ENCODE assay signal across 15 cellular contexts in the genomic region with DNA sequence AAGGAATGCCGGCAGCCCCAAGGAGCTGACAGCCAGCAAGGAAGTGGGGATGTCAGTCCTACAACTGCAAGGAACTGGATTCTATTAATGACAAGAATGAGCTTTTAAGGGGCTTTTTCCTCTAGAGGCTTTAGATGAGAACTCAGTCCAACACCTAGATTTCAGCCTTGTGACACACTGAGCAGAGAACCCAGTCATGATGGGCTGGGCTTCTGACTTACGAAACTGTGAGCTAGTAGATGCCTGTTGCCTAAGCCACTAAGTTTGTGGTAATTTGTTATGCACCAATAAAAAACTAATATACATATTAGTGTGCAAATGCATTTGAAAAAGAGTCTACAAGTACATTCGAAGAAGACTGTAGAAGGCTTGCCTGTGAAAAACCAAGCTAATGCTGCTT.
DNase-seq lines count a peak whose midpoint lies in the region; ATAC-seq, FAIRE-seq and TF ChIP-seq lines count a peak whose summit lies in the region.
"Had no signal": no experiment of that assay in that cellular context is flagged by ENCODE, and none has a peak within 500 bp of the region (broad histone marks: within the 10 kb centered on the region; RNA-seq: fewer than 3 reads in every experiment).

No MANE protein-coding gene starts in this region.

- dilution Hi-C loops in endothelial cell of umbilical vein (cut with MboI; ENCODE audit: extremely low pct_ligation_motif_present, low sequenced_read_pairs) = no loop called here

- H3K36me3 ChIP-seq in DND-41 (ENCODE audit: insufficient read depth, low read length) (peaks cover 6% of the 10 kb centered on the region; the same call in 1 of the 2 replicates), endothelial cell of umbilical vein (ENCODE audit: control insufficient read depth in 2 of 2, extremely low read depth in 1 of 2, insufficient read depth in 2 of 2, low read length in 2 of 2) (no peaks in the 10 kb centered on the region), osteoblast (ENCODE audit: insufficient read depth, low read length) (no peaks in the 10 kb centered on the region)
- H3K36me3 ChIP-seq: thoracic aorta had no signal

- no peaks in the 10 kb centered on the region for H3K27me3 ChIP-seq in DND-41 (ENCODE audit: insufficient read depth, low read length, poor library complexity)
- no peaks in the 10 kb centered on the region for H3K27me3 ChIP-seq in endothelial cell of umbilical vein (ENCODE audit: control insufficient read depth in 2 of 2, insufficient read depth in 2 of 2, low read length in 2 of 2)
- H3K27me3 ChIP-seq in osteoblast (ENCODE audit: insufficient read depth, low read length) = no peaks in the 10 kb centered on the region

- ATAC-seq in DND-41 (ENCODE audit: insufficient read depth, low read depth) = no peak

- no peak for TF ChIP-seq POLR2A in endothelial cell of umbilical vein (IDR thresholded peaks at IDR 0.05; ENCODE audit: low read depth, low read length)

- peak; percentile 43 for FAIRE-seq in endothelial cell of umbilical vein (lab: Jason Lieb, UNC)
- no peak for FAIRE-seq in frontal cortex (lab: Jason Lieb, UNC)

- H3K4me3 ChIP-seq in DND-41 (ENCODE audit: low read depth in 1 of 2, low read length in 2 of 2) = no peak overlapping the region
- no peak overlapping the region for H3K4me3 ChIP-seq in endothelial cell of umbilical vein (replicated peaks in 1 of 3; ENCODE audit: insufficient read depth in 1 of 3, low read depth in 1 of 3, low read length in 3 of 3)
- H3K4me3 ChIP-seq in osteoblast (ENCODE audit: insufficient read depth, low read length) = no peak overlapping the region
- H3K4me3 ChIP-seq: thoracic aorta had no signal

- DNase-seq in DND-41 = no peak
- DNase-seq in NOMO-1 treated with DMSO at 0.1 percent for 48 hours (lab: John Stamatoyannopoulos, UW; ENCODE audit: unreplicated experiment) = peak; percentile 75
- no peak for DNase-seq in endothelial cell of umbilical vein (ENCODE audit: low read depth, low spot score)
- DNase-seq in osteoblast (ENCODE audit: insufficient read length, low spot score, missing footprints) = no peak
- DNase-seq in kidney glomerular epithelial cell (lab: John Stamatoyannopoulos, UW) = no peak
- no peak for DNase-seq in D341Med (ENCODE audit: low spot score)
- DNase-seq in NCI-H226 = no peak
- DNase-seq in frontal cortex (ENCODE audit: low spot score in 2 of 2) = no peak
- DNase-seq: activated CD4-positive, alpha-beta memory T cell treated with anti-CD3 and anti-CD28 coated beads, Interleukin-2, amount 10 ng/mL, durations not matched to agents 7 days and 5 days; anterior cingulate cortex; CD4-positive, CD25-positive, alpha-beta regulatory T cell; glutamatergic neuron; islet precursor cell; NCI-H510A had no signal

- H3K9me1 ChIP-seq in endothelial cell of umbilical vein (replicated peaks; ENCODE audit: control insufficient read depth, extremely low read depth, insufficient read depth, low read length) = no peaks in the 10 kb centered on the region

- H4K20me1 ChIP-seq in DND-41 (ENCODE audit: insufficient read depth, low read length) (no peaks in the 10 kb centered on the region), endothelial cell of umbilical vein (replicated peaks; ENCODE audit: control insufficient read depth, extremely low read depth, insufficient read depth, low read length) (no peaks in the 10 kb centered on the region), osteoblast (ENCODE audit: insufficient read depth, low read length) (no peaks in the 10 kb centered on the region)

- POLR2A ChIA-PET in endothelial cell of umbilical vein (lab: Charles Lee) = no interaction called here

- H3K4me1 ChIP-seq in DND-41 (ENCODE audit: insufficient read depth, low read length) (peaks cover 14% of the 10 kb centered on the region), endothelial cell of umbilical vein (ENCODE audit: control insufficient read depth, extremely low read depth, insufficient read depth, low read length) (peaks cover 10% of the 10 kb centered on the region), osteoblast (ENCODE audit: insufficient read depth, low read length) (peaks cover 15% of the 10 kb centered on the region)

- H3K9ac ChIP-seq in DND-41 (ENCODE audit: low read depth, low read length) (no peak overlapping the region), endothelial cell of umbilical vein (replicated peaks; ENCODE audit: extremely low read depth, insufficient read depth, low read length) (no peak overlapping the region)

- intact Hi-C loops in endothelial cell of umbilical vein (cut with micrococcal nuclease) = no loop called here

- no peak overlapping the region for H2AFZ ChIP-seq in DND-41 (ENCODE audit: low read depth, low read length)
- H2AFZ ChIP-seq in endothelial cell of umbilical vein (ENCODE audit: low read depth, low read length) = no peak overlapping the region
- H2AFZ ChIP-seq in osteoblast (ENCODE audit: low read length) = no peak overlapping the region

- BruUV-seq in endothelial cell of umbilical vein (replicated peaks; lab: Mats Ljungman, UMichigan) = no TSS peak

- H3K27ac ChIP-seq in DND-41 (ENCODE audit: low read length) (peak overlapping the region; percentile 2; the same call in 1 of the 2 replicates), endothelial cell of umbilical vein (ENCODE audit: insufficient read depth, low read depth, low read length) (no peak overlapping the region), osteoblast (ENCODE audit: low read depth, low read length) (peak overlapping the region; percentile 51)
- H3K27ac ChIP-seq: thoracic aorta had no signal

- CTCF ChIA-PET in endothelial cell of umbilical vein (lab: Charles Lee) = interaction anchor here (0.7 to 0.9 kb wide), 2 partner anchors 28 to 31 kb away, joined by 3 read pairs; no protein-coding TSS in a partner anchor

- H3K4me2 ChIP-seq in DND-41 (ENCODE audit: insufficient read depth, low read length) = no peak overlapping the region
- no peak overlapping the region for H3K4me2 ChIP-seq in endothelial cell of umbilical vein (ENCODE audit: insufficient read depth, low read length)
- no peak overlapping the region for H3K4me2 ChIP-seq in osteoblast (ENCODE audit: insufficient read depth, low read length)

- H3K79me2 ChIP-seq in DND-41 (ENCODE audit: insufficient read depth, low read length) (peaks cover 16% of the 10 kb centered on the region), endothelial cell of umbilical vein (ENCODE audit: control insufficient read depth, insufficient read depth, low read length) (no peaks in the 10 kb centered on the region), osteoblast (ENCODE audit: insufficient read depth, low read length) (no peaks in the 10 kb centered on the region)

- H3K9me3 ChIP-seq in DND-41 (ENCODE audit: insufficient read depth, low read length, severe bottlenecking) = no peaks in the 10 kb centered on the region
- no peaks in the 10 kb centered on the region for H3K9me3 ChIP-seq in endothelial cell of umbilical vein (replicated peaks; ENCODE audit: control insufficient read depth, insufficient read depth, low read length)
- H3K9me3 ChIP-seq in osteoblast (ENCODE audit: low read depth, low read length) = no peaks in the 10 kb centered on the region
- H3K9me3 ChIP-seq: thoracic aorta had no signal

- TF ChIP-seq CTCF in DND-41 (IDR thresholded peaks at IDR 0.05; ENCODE audit: borderline replicate concordance, extremely low read depth, low read length, poor library complexity, severe bottlenecking) (no peak), endothelial cell of umbilical vein (IDR thresholded peaks at IDR 0.05; ENCODE audit: extremely low read depth in 1 of 2, insufficient read depth in 1 of 2, low read depth in 1 of 2, low read length in 2 of 2) (no peak), osteoblast (IDR thresholded peaks at IDR 0.05; ENCODE audit: extremely low read depth, low read depth, low read length) (no peak)

TF ChIP-seq in endothelial cell of umbilical vein, 7 proteins besides CTCF, POLR2A, EP300 and RAD21:
- TF ChIP-seq EZH2 (IDR thresholded peaks at IDR 0.05; ENCODE audit: borderline replicate concordance, low read depth, low read length, severe bottlenecking) (no peak), JUN (IDR thresholded peaks at IDR 0.05; ENCODE audit: borderline replicate concordance, insufficient read depth, insufficient read length, low read depth) (no peak), FOS (IDR thresholded peaks at IDR 0.05; ENCODE audit: borderline replicate concordance, insufficient read depth, low read length) (no peak), POLR2AphosphoS5 (IDR thresholded peaks at IDR 0.05; ENCODE audit: insufficient read depth, low read depth, low read length) (no peak), MYC (IDR thresholded peaks at IDR 0.05; ENCODE audit: low read depth, low read length) (no peak), GATA2 (IDR thresholded peaks at IDR 0.05; ENCODE audit: insufficient read depth, insufficient read length, low read depth, low read length) (no peak)
- TF ChIP-seq, protein P1, sequence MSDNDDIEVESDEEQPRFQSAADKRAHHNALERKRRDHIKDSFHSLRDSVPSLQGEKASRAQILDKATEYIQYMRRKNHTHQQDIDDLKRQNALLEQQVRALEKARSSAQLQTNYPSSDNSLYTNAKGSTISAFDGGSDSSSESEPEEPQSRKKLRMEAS (IDR thresholded peaks at IDR 0.05; ENCODE audit: insufficient read depth, insufficient read length) = no peak
